Comparison of ENCODE assay signal across 8 cellular contexts in genomic region chr10:28241766-28242399, GRCh38.
DNase-seq lines count a peak whose midpoint lies in the region; ATAC-seq, FAIRE-seq and TF ChIP-seq lines count a peak whose summit lies in the region.

No MANE protein-coding gene starts in this region.

- no peaks in the 10 kb centered on the region for H3K27me3 Mint-ChIP-seq in activated T-cell treated with anti-CD3 and anti-CD28 coated beads, Interleukin-2, amount 50 U/mL, for 72 hours (ENCODE audit: low read depth)

- intact Hi-C loops in pancreas (cut with DNase I): loop anchor here in 1 of 3 donors (5.0 kb wide), 1 partner anchor 500 kb away; no protein-coding TSS in a partner anchor

- no peak overlapping the region for H3K27ac ChIP-seq in pancreas

- no peaks in the 10 kb centered on the region for H3K36me3 ChIP-seq in pancreas

- DNase-seq in activated CD8-positive, alpha-beta memory T cell treated with anti-CD3 and anti-CD28 coated beads for 1 hour (ENCODE audit: extremely low read depth in 1 of 2, low read depth in 1 of 2): peak; percentile 4 to 14
- DNase-seq in activated CD8-positive, alpha-beta memory T cell treated with anti-CD3 and anti-CD28 coated beads for 24 hours: no peak
- peak; percentile 11 for DNase-seq in NCI-H510A (lab: John Stamatoyannopoulos, UW)
- peak; percentile 25 to 42 for DNase-seq in activated T-cell treated with anti-CD3 and anti-CD28 coated beads, Interleukin-2, amount 50 U/mL, for 72 hours
- DNase-seq in frontal cortex (ENCODE audit: low spot score in 2 of 2): peak; percentile 6 to 24
- DNase-seq in pancreas: peak in 1 of 6 donors; percentile 39

- FAIRE-seq in frontal cortex (lab: Jason Lieb, UNC): peak; percentile 90
- FAIRE-seq in pancreas (lab: Jason Lieb, UNC): peak; percentile 94

- peaks cover 1 to 7% of the 10 kb centered on the region in 2 donors for H3K9me3 Mint-ChIP-seq in activated T-cell treated with anti-CD3 and anti-CD28 coated beads, Interleukin-2, amount 50 U/mL, for 72 hours

- no peak overlapping the region for H3K27ac Mint-ChIP-seq in activated T-cell treated with anti-CD3 and anti-CD28 coated beads, Interleukin-2, amount 50 U/mL, for 72 hours

- H3K4me1 ChIP-seq in pancreas: peaks cover 0 to 3% (median 0%) of the 10 kb centered on the region in 3 donors

- H3K4me1 Mint-ChIP-seq in activated T-cell treated with anti-CD3 and anti-CD28 coated beads, Interleukin-2, amount 50 U/mL, for 72 hours (ENCODE audit: low read depth): peaks cover 32% of the 10 kb centered on the region

- H3K4me3 ChIP-seq in pancreas: no peak overlapping the region

- H3K9me3 ChIP-seq in pancreas: no peaks in the 10 kb centered on the region

- 8% methylated on average over 3 of the region's 3 CpGs for WGBS in pancreas, 2 donors

- TF ChIP-seq CTCF in pancreas (IDR thresholded peaks at IDR 0.05): peak; percentile 55 to 86 (median 84)

- ATAC-seq in HG02759 (IDR thresholded peaks at IDR 0.05; ENCODE audit: unreplicated experiment) (peak; percentile 57), pancreas (peak; percentile 69 to 97 (median 94)), HG03378 (IDR thresholded peaks at IDR 0.05; ENCODE audit: unreplicated experiment) (no peak)
- peak; percentile 74 to 78 for ATAC-seq in activated T-cell treated with anti-CD3 and anti-CD28 coated beads, Interleukin-2, amount 50 U/mL, for 72 hours (replicated peaks in 1 of 2)

- no peaks in the 10 kb centered on the region for H3K27me3 ChIP-seq in pancreas

- peaks cover 2% of the 10 kb centered on the region in 2 donors for H3K36me3 Mint-ChIP-seq in activated T-cell treated with anti-CD3 and anti-CD28 coated beads, Interleukin-2, amount 50 U/mL, for 72 hours (ENCODE audit: insufficient read depth in 2 of 2)

- H3K4me3 Mint-ChIP-seq in activated T-cell treated with anti-CD3 and anti-CD28 coated beads, Interleukin-2, amount 50 U/mL, for 72 hours: no peak overlapping the region
